Comparison of ENCODE assay signal across 1 cellular context in the genomic region with DNA sequence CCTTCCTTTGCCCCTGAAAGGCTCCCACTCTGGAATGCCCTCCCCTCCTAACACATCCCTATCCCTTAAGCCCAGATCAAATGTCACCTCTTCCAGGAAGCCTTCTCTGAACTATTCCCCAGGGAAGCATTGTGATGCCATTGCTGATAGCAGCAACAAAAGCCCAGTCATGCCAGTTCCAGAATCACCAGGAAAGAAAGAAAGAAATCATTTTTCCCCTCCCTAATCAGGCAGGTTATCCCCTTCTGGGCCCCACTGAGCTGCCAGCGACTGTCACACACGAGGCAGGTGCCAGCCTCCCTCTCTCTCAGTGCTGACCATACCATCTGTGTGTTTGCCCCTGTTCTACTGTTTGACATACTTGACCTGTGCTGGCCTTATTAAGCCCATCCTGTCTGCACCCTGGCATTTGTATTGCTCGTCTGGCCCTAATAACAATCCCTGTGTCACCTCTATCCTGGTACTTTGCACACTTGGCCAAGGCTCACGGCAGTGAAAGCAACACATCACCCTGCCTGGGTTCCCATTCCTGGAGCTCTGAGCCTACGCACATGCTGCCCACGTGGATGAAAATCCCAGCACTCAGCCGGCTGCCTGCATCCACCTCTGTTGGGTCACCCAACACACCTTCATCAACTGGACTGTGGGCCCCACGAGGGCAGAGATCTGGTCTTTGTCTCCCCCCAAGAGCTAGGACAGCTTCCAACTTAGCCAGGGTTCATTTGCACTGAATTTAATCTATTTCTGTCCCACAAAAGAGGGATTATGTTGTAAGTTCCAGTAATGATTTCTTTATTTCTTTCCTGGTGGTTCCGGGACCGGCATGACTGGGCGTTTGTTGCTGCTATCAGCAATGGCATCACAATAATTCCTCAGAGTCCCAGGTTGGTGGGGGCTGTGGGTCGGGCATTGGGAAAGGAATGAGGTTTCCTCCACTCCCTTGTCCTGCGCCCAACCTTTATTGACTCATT.
A peak's percentile ranks its signal among the peaks of the same experiment; 100 is the strongest.
TF ChIP-seq lines count a peak whose summit lies in the region.

No MANE protein-coding gene starts in this region.

TF ChIP-seq in HepG2, 621 proteins besides CTCF, POLR2A, EP300 and RAD21 (continued from another document and continues in another):
- TF ChIP-seq, protein P1, sequence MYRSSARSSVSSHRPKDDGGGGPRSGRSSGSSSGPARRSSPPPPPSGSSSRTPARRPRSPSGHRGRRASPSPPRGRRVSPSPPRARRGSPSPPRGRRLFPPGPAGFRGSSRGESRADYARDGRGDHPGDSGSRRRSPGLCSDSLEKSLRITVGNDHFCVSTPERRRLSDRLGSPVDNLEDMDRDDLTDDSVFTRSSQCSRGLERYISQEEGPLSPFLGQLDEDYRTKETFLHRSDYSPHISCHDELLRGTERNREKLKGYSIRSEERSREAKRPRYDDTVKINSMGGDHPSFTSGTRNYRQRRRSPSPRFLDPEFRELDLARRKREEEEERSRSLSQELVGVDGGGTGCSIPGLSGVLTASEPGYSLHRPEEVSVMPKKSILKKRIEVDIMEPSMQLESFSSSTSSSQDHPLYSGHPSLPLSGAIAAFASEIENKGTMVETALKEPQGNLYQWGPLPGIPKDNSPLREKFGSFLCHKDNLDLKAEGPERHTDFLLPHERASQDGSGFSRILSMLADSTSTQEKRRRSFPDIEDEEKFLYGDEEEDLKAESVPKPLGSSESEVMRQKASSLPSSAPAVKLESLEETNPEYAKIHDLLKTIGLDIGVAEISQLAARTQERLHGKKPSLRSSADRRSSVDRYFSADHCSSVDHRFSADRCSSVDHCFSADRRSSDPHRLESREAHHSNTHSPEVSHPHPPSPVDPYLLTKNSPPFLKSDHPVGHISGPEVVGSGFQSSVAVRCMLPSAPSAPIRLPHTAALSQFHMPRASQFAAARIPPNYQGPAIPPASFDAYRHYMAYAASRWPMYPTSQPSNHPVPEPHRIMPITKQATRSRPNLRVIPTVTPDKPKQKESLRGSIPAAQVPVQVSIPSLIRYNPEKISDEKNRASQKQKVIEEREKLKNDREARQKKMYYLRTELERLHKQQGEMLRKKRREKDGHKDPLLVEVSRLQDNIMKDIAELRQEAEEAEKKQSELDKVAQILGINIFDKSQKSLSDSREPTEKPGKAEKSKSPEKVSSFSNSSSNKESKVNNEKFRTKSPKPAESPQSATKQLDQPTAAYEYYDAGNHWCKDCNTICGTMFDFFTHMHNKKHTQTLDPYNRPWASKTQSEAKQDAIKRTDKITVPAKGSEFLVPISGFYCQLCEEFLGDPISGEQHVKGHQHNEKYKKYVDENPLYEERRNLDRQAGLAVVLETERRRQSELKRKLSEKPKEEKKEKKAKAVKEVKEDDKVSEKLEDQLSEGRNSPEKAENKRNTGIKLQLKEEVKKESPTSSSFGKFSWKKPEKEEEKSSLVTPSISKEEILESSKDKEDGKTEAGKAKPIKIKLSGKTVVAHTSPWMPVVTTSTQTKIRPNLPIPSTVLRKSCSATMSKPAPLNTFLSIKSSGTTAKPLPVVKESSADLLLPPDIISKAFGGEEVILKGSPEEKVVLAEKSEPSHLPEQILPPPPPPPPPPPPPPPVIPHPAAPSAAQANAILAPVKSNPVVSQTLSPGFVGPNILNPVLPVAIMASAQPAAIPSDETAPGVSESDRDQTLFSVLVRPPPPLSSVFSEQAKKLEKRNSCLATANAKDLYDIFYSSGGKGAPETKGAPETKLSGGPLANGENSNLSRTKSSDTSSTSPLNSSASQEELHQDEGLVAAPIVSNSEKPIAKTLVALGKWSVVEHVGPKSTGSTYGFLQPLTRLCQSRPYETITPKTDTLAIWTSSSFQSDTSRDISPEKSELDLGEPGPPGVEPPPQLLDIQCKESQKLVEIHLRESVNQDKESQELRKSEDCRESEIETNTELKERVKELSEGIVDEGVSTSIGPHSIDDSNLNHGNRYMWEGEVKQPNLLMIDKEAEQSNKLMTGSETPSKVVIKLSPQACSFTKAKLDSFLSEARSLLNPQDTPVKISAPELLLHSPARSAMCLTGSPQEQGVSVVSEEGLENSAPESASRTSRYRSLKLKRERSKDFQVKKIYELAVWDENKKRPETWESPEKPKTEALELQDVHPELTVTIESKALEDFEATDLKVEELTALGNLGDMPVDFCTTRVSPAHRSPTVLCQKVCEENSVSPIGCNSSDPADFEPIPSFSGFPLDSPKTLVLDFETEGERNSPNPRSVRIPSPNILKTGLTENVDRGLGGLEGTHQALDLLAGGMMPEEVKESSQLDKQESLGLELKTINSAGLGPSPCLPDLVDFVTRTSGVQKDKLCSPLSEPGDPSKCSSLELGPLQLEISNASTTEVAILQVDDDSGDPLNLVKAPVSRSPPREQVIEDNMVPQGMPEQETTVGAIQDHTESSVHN (CRISPR knock-in tag; IDR thresholded peaks at IDR 0.05): no peak; the same call in 1 of the 2 replicates
- TF ChIP-seq, protein P2, sequence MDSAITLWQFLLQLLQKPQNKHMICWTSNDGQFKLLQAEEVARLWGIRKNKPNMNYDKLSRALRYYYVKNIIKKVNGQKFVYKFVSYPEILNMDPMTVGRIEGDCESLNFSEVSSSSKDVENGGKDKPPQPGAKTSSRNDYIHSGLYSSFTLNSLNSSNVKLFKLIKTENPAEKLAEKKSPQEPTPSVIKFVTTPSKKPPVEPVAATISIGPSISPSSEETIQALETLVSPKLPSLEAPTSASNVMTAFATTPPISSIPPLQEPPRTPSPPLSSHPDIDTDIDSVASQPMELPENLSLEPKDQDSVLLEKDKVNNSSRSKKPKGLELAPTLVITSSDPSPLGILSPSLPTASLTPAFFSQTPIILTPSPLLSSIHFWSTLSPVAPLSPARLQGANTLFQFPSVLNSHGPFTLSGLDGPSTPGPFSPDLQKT (CRISPR knock-in tag; IDR thresholded peaks at IDR 0.05; ENCODE audit: borderline replicate concordance): no peak
- peak; percentile 87; the same call in 1 of the 2 replicates for TF ChIP-seq ZBTB20 (CRISPR knock-in tag; IDR thresholded peaks at IDR 0.05; ENCODE audit: borderline replicate concordance, low read depth)
- no peak for TF ChIP-seq EZH2 (conservative IDR thresholded peaks at IDR 0.05; ENCODE audit: low read depth, low read length)
- TF ChIP-seq NPAS2 (CRISPR knock-in tag; IDR thresholded peaks at IDR 0.05; ENCODE audit: borderline replicate concordance): no peak
- TF ChIP-seq, protein P3, sequence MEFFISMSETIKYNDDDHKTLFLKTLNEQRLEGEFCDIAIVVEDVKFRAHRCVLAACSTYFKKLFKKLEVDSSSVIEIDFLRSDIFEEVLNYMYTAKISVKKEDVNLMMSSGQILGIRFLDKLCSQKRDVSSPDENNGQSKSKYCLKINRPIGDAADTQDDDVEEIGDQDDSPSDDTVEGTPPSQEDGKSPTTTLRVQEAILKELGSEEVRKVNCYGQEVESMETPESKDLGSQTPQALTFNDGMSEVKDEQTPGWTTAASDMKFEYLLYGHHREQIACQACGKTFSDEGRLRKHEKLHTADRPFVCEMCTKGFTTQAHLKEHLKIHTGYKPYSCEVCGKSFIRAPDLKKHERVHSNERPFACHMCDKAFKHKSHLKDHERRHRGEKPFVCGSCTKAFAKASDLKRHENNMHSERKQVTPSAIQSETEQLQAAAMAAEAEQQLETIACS (CRISPR knock-in tag; IDR thresholded peaks at IDR 0.05): no peak
- TF ChIP-seq ZNF383 (CRISPR knock-in tag; IDR thresholded peaks at IDR 0.05; ENCODE audit: borderline replicate concordance): no peak
- TF ChIP-seq MATR3 (CRISPR knock-in tag; IDR thresholded peaks at IDR 0.05): no peak
- TF ChIP-seq, protein P4, sequence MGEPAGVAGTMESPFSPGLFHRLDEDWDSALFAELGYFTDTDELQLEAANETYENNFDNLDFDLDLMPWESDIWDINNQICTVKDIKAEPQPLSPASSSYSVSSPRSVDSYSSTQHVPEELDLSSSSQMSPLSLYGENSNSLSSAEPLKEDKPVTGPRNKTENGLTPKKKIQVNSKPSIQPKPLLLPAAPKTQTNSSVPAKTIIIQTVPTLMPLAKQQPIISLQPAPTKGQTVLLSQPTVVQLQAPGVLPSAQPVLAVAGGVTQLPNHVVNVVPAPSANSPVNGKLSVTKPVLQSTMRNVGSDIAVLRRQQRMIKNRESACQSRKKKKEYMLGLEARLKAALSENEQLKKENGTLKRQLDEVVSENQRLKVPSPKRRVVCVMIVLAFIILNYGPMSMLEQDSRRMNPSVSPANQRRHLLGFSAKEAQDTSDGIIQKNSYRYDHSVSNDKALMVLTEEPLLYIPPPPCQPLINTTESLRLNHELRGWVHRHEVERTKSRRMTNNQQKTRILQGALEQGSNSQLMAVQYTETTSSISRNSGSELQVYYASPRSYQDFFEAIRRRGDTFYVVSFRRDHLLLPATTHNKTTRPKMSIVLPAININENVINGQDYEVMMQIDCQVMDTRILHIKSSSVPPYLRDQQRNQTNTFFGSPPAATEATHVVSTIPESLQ (CRISPR knock-in tag; conservative IDR thresholded peaks at IDR 0.05): no peak
- peak; percentile 82; the same call in 1 of the 2 replicates for TF ChIP-seq YEATS2 (CRISPR knock-in tag; IDR thresholded peaks at IDR 0.05; ENCODE audit: borderline replicate concordance)
- no peak for TF ChIP-seq PAX8 (CRISPR knock-in tag; IDR thresholded peaks at IDR 0.05; ENCODE audit: borderline replicate concordance)
- peak; percentile 74; the same call in 1 of the 2 replicates for TF ChIP-seq CBX5 (CRISPR knock-in tag; IDR thresholded peaks at IDR 0.05; ENCODE audit: borderline replicate concordance)
- TF ChIP-seq NAIF1 (CRISPR knock-in tag; IDR thresholded peaks at IDR 0.05; ENCODE audit: borderline replicate concordance): 0 out of 2 replicates have a peak, but pooled peaks have one; percentile 21
- peak; percentile 94 for TF ChIP-seq KLF6 (CRISPR knock-in tag; IDR thresholded peaks at IDR 0.05)
- TF ChIP-seq ASH2L (IDR thresholded peaks at IDR 0.05; ENCODE audit: insufficient read length, low read depth, low read length): peak; percentile 28
- peak; percentile 82; the same call in 1 of the 2 replicates for TF ChIP-seq ZNF33B (CRISPR knock-in tag; IDR thresholded peaks at IDR 0.05)
- TF ChIP-seq SOX5 (CRISPR knock-in tag; IDR thresholded peaks at IDR 0.05; ENCODE audit: borderline replicate concordance): peak; percentile 61
- TF ChIP-seq NFAT5 (CRISPR knock-in tag; IDR thresholded peaks at IDR 0.05): peak; percentile 54; the same call in 1 of the 2 replicates
- TF ChIP-seq DDIT3 (CRISPR knock-in tag; IDR thresholded peaks at IDR 0.05): no peak
- TF ChIP-seq, protein P5, sequence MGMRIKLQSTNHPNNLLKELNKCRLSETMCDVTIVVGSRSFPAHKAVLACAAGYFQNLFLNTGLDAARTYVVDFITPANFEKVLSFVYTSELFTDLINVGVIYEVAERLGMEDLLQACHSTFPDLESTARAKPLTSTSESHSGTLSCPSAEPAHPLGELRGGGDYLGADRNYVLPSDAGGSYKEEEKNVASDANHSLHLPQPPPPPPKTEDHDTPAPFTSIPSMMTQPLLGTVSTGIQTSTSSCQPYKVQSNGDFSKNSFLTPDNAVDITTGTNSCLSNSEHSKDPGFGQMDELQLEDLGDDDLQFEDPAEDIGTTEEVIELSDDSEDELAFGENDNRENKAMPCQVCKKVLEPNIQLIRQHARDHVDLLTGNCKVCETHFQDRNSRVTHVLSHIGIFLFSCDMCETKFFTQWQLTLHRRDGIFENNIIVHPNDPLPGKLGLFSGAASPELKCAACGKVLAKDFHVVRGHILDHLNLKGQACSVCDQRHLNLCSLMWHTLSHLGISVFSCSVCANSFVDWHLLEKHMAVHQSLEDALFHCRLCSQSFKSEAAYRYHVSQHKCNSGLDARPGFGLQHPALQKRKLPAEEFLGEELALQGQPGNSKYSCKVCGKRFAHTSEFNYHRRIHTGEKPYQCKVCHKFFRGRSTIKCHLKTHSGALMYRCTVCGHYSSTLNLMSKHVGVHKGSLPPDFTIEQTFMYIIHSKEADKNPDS (CRISPR knock-in tag; IDR thresholded peaks at IDR 0.05): no peak
- no peak for TF ChIP-seq TCF7 (IDR thresholded peaks at IDR 0.05; ENCODE audit: low read depth)
- peak; percentile 80; the same call in 1 of the 2 replicates for TF ChIP-seq ZNF331 (CRISPR knock-in tag; IDR thresholded peaks at IDR 0.05)
- TF ChIP-seq CHD4 (IDR thresholded peaks at IDR 0.05; ENCODE audit: borderline replicate concordance, low read length): peak; percentile 63; the same call in 1 of the 2 replicates
